Comparison of ENCODE assay signal across 9 cellular contexts in the genomic region with DNA sequence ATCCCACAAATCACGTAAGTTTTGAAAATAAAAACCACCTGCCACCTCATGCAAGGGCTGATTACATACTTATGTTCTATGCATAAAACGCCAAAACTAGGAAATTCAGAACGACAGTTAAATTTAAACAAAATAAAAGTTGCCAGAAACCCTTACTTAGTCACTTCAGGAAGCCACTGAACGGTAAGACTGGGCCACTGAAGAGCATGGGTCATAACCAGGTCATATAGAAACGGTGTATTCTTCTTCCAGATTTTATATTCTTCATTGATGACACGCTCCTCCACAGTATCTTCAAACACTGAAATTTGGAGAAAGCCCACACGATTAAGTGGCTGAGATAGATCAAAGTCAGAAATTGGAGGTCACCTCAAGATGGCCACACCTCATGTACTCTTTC. TPM values are rescaled to one million over a fixed set of nuclear protein-coding genes. Genes with fewer than 3 reads are reported as not detected.
DNase-seq lines count a peak whose midpoint lies in the region; ATAC-seq and TF ChIP-seq lines count a peak whose summit lies in the region.
"Had no signal": no experiment of that assay in that cellular context is flagged by ENCODE, and none has a peak within 500 bp of the region (broad histone marks: within the 10 kb centered on the region; RNA-seq: fewer than 3 reads in every experiment).

No MANE protein-coding gene starts in this region.

- intact Hi-C loops in body of pancreas (cut with DNase I): no loop called here

- H3K36me3 ChIP-seq in body of pancreas (replicated peaks in 1 of 2; ENCODE audit: insufficient read depth in 1 of 2, low read depth in 2 of 2): no peaks in the 10 kb centered on the region

- TF ChIP-seq POLR2A in body of pancreas (IDR thresholded peaks at IDR 0.05): no peak

- no peaks in the 10 kb centered on the region for H3K9me3 Mint-ChIP-seq in mesothelial cell of epicardium

- peak; percentile 10 for DNase-seq in stimulated activated CD4-positive, alpha-beta T cell treated with anti-CD3 and anti-CD28 coated beads, Interleukin-15, amount 100 ng/mL, for 24 hours
- no peak for DNase-seq in stimulated activated CD4-positive, alpha-beta T cell treated with anti-CD3 and anti-CD28 coated beads, Interleukin-1b, Interleukin-23, amount 100 ng/mL, for 48 hours
- DNase-seq in body of pancreas (no peak), mesothelial cell of epicardium (ENCODE audit: low spot score in 2 of 2, unreplicated experiment in 2 of 2) (no peak), KG1 (lab: John Stamatoyannopoulos, UW) (no peak), NCI-H1436 treated with DMSO at 0.1 percent for 48 hours (lab: John Stamatoyannopoulos, UW) (no peak), D341Med (ENCODE audit: low spot score) (no peak)
- DNase-seq in activated CD8-positive, alpha-beta memory T cell treated with anti-CD3 and anti-CD28 coated beads for 24 hours: no peak
- DNase-seq: NCI-H2029 treated with DMSO at 0.1 percent for 48 hours had no signal

- no peaks in the 10 kb centered on the region for H3K27me3 ChIP-seq in body of pancreas

- peaks cover 53% of the 10 kb centered on the region for H3K4me1 Mint-ChIP-seq in mesothelial cell of epicardium

- peaks cover 3% of the 10 kb centered on the region for H3K36me3 Mint-ChIP-seq in mesothelial cell of epicardium

- peak overlapping the region in 3 of 4 donors; percentile 66 to 95 (median 89) for H3K27ac ChIP-seq in body of pancreas

- H3K4me1 ChIP-seq in body of pancreas: peaks cover 14% of the 10 kb centered on the region

- H3K27me3 Mint-ChIP-seq in mesothelial cell of epicardium (ENCODE audit: low read depth): no peaks in the 10 kb centered on the region

- H3K27ac Mint-ChIP-seq in mesothelial cell of epicardium: peak overlapping the region; percentile 91

- no peak for TF ChIP-seq CTCF in body of pancreas (IDR thresholded peaks at IDR 0.05)
- no peak for TF ChIP-seq CTCF in mesothelial cell of epicardium (IDR thresholded peaks at IDR 0.05; ENCODE audit: unreplicated experiment)

- no peak for ATAC-seq in body of pancreas

- WGBS in body of pancreas, 2 donors: 4% methylated on average over 7 of the region's 7 CpGs

- peak overlapping the region; percentile 81 for H3K4me3 Mint-ChIP-seq in mesothelial cell of epicardium

- no peaks in the 10 kb centered on the region for H3K9me3 ChIP-seq in body of pancreas

- H3K4me3 ChIP-seq in body of pancreas: peak overlapping the region; percentile 37 to 41

RNA-seq across cellular contexts. Expression of gene RBBP7, which starts 1.2 kb away (rescaled TPM):
- total RNA-seq in body of pancreas (10 to 100 TPM; 39.4 to 53.7 TPM), mesothelial cell of epicardium (221 to 229 TPM (median 225 TPM) in 3 replicates)
